8 cellular contexts compared by ENCODE assay signal in genomic region chr2:238060096-238060541, GRCh38.
A peak's percentile ranks its signal among the peaks of the same experiment; 100 is the strongest.
DNase-seq lines count a peak whose midpoint lies in the region; ATAC-seq and TF ChIP-seq lines count a peak whose summit lies in the region.

No MANE protein-coding gene starts in this region.

- peak overlapping the region; percentile 91 for H3K4me3 ChIP-seq in parathyroid adenoma (ENCODE audit: low read depth, low read length)

- H3K9me3 Mint-ChIP-seq in activated T-cell treated with anti-CD3 and anti-CD28 coated beads, Interleukin-2, amount 50 U/mL, for 24 hours, result no peaks in the 10 kb centered on the region

- peak overlapping the region; percentile 92 for H3K4me3 Mint-ChIP-seq in activated T-cell treated with anti-CD3 and anti-CD28 coated beads, Interleukin-2, amount 50 U/mL, for 24 hours

- H2AFZ ChIP-seq in parathyroid adenoma, result peak overlapping the region; percentile 99

- H3K27ac ChIP-seq in RWPE1, result peak overlapping the region; percentile 83
- peak overlapping the region; percentile 73 for H3K27ac ChIP-seq in epithelial cell of prostate
- H3K27ac ChIP-seq in parathyroid adenoma, result peak overlapping the region; percentile 92

- no peak for ATAC-seq in HG03342 (IDR thresholded peaks at IDR 0.05; ENCODE audit: unreplicated experiment)

- TF ChIP-seq CTCF in RWPE1 (conservative IDR thresholded peaks at IDR 0.05; ENCODE audit: low read depth), result no peak
- TF ChIP-seq CTCF in parathyroid adenoma (IDR thresholded peaks at IDR 0.05), result no peak

- DNase-seq in activated T-cell treated with anti-CD3 and anti-CD28 coated beads, Interleukin-2, amount 50 U/mL, for 24 hours, result no peak
- DNase-seq in activated T-cell treated with anti-CD3 and anti-CD28 coated beads, Interleukin-2, amount 50 U/mL, for 1 hour, result no peak
- DNase-seq in RWPE1 (ENCODE audit: low spot score) (peak; percentile 13), epithelial cell of prostate (ENCODE audit: low read depth, low spot score) (no peak), T-helper 9 cell (no peak)
- DNase-seq in activated CD4-positive, CD25-positive, alpha-beta regulatory T cell treated with anti-CD3 and anti-CD28 coated beads, Interleukin-2, amount 50 U/mL, for 72 hours, result no peak

- H3K27me3 Mint-ChIP-seq in activated T-cell treated with anti-CD3 and anti-CD28 coated beads, Interleukin-2, amount 50 U/mL, for 24 hours, result peaks cover 26% of the 10 kb centered on the region

- peak overlapping the region; percentile 85 for H3K4me2 ChIP-seq in parathyroid adenoma (ENCODE audit: low read length)

- POLR2A ChIA-PET in RWPE1 (lab: Yijun Ruan, JAX; ENCODE audit: low non-redundant PET), result interaction anchor here (1.0 kb wide), 1 partner anchor 18 kb away, joined by 3 read pairs; no protein-coding TSS in a partner anchor

- H3K36me3 ChIP-seq in parathyroid adenoma (ENCODE audit: control insufficient read depth, insufficient read depth, low read length), result no peaks in the 10 kb centered on the region

- peak overlapping the region; percentile 73 for H3K9ac ChIP-seq in parathyroid adenoma

- H3K27ac Mint-ChIP-seq in activated T-cell treated with anti-CD3 and anti-CD28 coated beads, Interleukin-2, amount 50 U/mL, for 24 hours, result peak overlapping the region; percentile 90

- H3K27me3 ChIP-seq in parathyroid adenoma (ENCODE audit: control insufficient read depth, insufficient read depth, low read length), result no peaks in the 10 kb centered on the region

- no peaks in the 10 kb centered on the region for H3K79me2 ChIP-seq in parathyroid adenoma

- peaks cover 43% of the 10 kb centered on the region for H3K36me3 Mint-ChIP-seq in activated T-cell treated with anti-CD3 and anti-CD28 coated beads, Interleukin-2, amount 50 U/mL, for 24 hours (ENCODE audit: low read depth)

- no peaks in the 10 kb centered on the region for H3K9me3 ChIP-seq in parathyroid adenoma (ENCODE audit: control insufficient read depth, low read length)

- peaks cover 53% of the 10 kb centered on the region for H3K4me1 Mint-ChIP-seq in activated T-cell treated with anti-CD3 and anti-CD28 coated beads, Interleukin-2, amount 50 U/mL, for 24 hours (ENCODE audit: low read depth)

- CTCF ChIA-PET in RWPE1 (lab: Yijun Ruan, JAX), result no interaction called here

- peaks cover 19% of the 10 kb centered on the region for H3K4me1 ChIP-seq in parathyroid adenoma
